In genomic region chr11:1508491-1508891, GRCh38 we compare ENCODE assay signal across 24 cellular contexts. TPM values are rescaled to one million over a fixed set of nuclear protein-coding genes. Genes with fewer than 3 reads are reported as not detected.
DNase-seq lines count a peak whose midpoint lies in the region; ATAC-seq and TF ChIP-seq lines count a peak whose summit lies in the region.
"Had no signal": no experiment of that assay in that cellular context is flagged by ENCODE, and none has a peak within 500 bp of the region (broad histone marks: within the 10 kb centered on the region; RNA-seq: fewer than 3 reads in every experiment).

No MANE protein-coding gene starts in this region.

- intact Hi-C loops in thyroid gland (cut with DNase I) = no loop called here

- H3K36me3 Mint-ChIP-seq in GM23338 (ENCODE audit: low read depth) (no peaks in the 10 kb centered on the region; the same call in 2 of the 3 replicates), chondrocyte (ENCODE audit: low read depth) (no peaks in the 10 kb centered on the region)

- H3K9me2 ChIP-seq in GM23338 (ENCODE audit: insufficient read depth) = no peaks in the 10 kb centered on the region

- no peak overlapping the region for H2BK120ac ChIP-seq in mesenchymal stem cell (ENCODE audit: low read depth, low read length)

- H2BK12ac ChIP-seq in mesenchymal stem cell (ENCODE audit: low read length in 2 of 2) = no peak overlapping the region

- H3K4me2 ChIP-seq in GM23338 (no peak overlapping the region), mesenchymal stem cell (ENCODE audit: low read length, poor library complexity, severe bottlenecking) (no peak overlapping the region)

- peaks cover 29% of the 10 kb centered on the region for H3K79me2 ChIP-seq in GM23338 (replicated peaks; ENCODE audit: insufficient read depth)

- H3K9me3 Mint-ChIP-seq in GM23338 = no peaks in the 10 kb centered on the region
- no peaks in the 10 kb centered on the region for H3K9me3 Mint-ChIP-seq in chondrocyte (ENCODE audit: low read depth)
- H3K9me3 Mint-ChIP-seq: activated CD8-positive, alpha-beta T cell treated with anti-CD3 and anti-CD28 coated beads for 36 hours; activated naive CD4-positive, alpha-beta T cell treated with anti-CD3 and anti-CD28 coated beads for 36 hours; memory B cell; neural crest cell; T-helper 2 cell treated with Interferon-gamma antibody and Interleukin-4, amounts not matched to agents 5 μg/mL and 100 μg/mL, for 36 hours had no signal

- no peak overlapping the region for H3K23ac ChIP-seq in mesenchymal stem cell (ENCODE audit: low read length in 2 of 2)

- peaks cover 5% of the 10 kb centered on the region; the same call in 1 of the 2 replicates for H3F3A ChIP-seq in GM23338 (replicated peaks; ENCODE audit: low read depth)

- H3K4me3 ChIP-seq in GM23338 (no peak overlapping the region), mesenchymal stem cell (ENCODE audit: insufficient read depth in 1 of 2, low read depth in 1 of 2, low read length in 2 of 2) (no peak overlapping the region), thyroid gland (replicated peaks in 1 of 3) (no peak overlapping the region)
- H3K4me3 ChIP-seq: body of pancreas, esophagus squamous epithelium, Peyer's patch, vagina had no signal

- no peak overlapping the region for H4K8ac ChIP-seq in mesenchymal stem cell (ENCODE audit: low read length)

- no peak overlapping the region for H3K4ac ChIP-seq in mesenchymal stem cell (ENCODE audit: low read depth in 1 of 2, low read length in 2 of 2)

- no peak for TF ChIP-seq POLR2A in thyroid gland (IDR thresholded peaks at IDR 0.05)

- H3K4me1 ChIP-seq in GM23338 (ENCODE audit: insufficient read depth) = peaks cover 12% of the 10 kb centered on the region
- peaks cover 9% of the 10 kb centered on the region for H3K4me1 ChIP-seq in mesenchymal stem cell (ENCODE audit: control insufficient read depth, insufficient read depth, low read depth, low read length)
- H3K4me1 ChIP-seq in thyroid gland = peaks cover 51 to 68% of the 10 kb centered on the region in 2 donors
- H3K4me1 ChIP-seq: BE2C had no signal

- no peak for DNase-seq in GM23338 (ENCODE audit: low spot score)
- peak; percentile 61 for DNase-seq in chondrocyte (ENCODE audit: low spot score)
- DNase-seq in mesenchymal stem cell = no peak
- no peak for DNase-seq in thyroid gland
- DNase-seq in NCI-H1694 treated with DMSO at 0.1 percent for 48 hours (lab: John Stamatoyannopoulos, UW) = no peak
- DNase-seq in GM10248 (ENCODE audit: extremely low spot score) = no peak
- DNase-seq: activated CD8-positive, alpha-beta T cell treated with anti-CD3 and anti-CD28 coated beads for 36 hours; activated naive CD4-positive, alpha-beta T cell treated with anti-CD3 and anti-CD28 coated beads for 36 hours; BE2C; body of pancreas; COR-L47; esophagus squamous epithelium; foreskin melanocyte; NCI-H1048; NCI-H446; NCI-H82; Peyer's patch; SIG-M5; stimulated activated naive CD4-positive, alpha-beta T cell had no signal

- H3K27me3 Mint-ChIP-seq in GM23338 (ENCODE audit: insufficient read depth, low read depth, poor library complexity) (peaks cover 21% of the 10 kb centered on the region), chondrocyte (ENCODE audit: low read depth) (no peaks in the 10 kb centered on the region)
- H3K27me3 Mint-ChIP-seq: activated CD8-positive, alpha-beta T cell treated with anti-CD3 and anti-CD28 coated beads for 36 hours; memory B cell had no signal

- no peak overlapping the region for H2AFZ ChIP-seq in GM23338
- H2AFZ ChIP-seq in mesenchymal stem cell (ENCODE audit: low read depth, low read length) = no peak overlapping the region

- H3K27ac ChIP-seq in GM23338 (ENCODE audit: low read depth) (0 out of 2 replicates have a peak overlapping the region, but pooled peaks have one; percentile 6), mesenchymal stem cell (ENCODE audit: low read length, poor library complexity, severe bottlenecking) (no peak overlapping the region), thyroid gland (peak overlapping the region; percentile 38 to 53 (median 39))
- H3K27ac ChIP-seq: body of pancreas, Peyer's patch, vagina had no signal

- H3K4me3 Mint-ChIP-seq in GM23338 = no peak overlapping the region
- H3K4me3 Mint-ChIP-seq in chondrocyte (ENCODE audit: unreplicated experiment) = no peak overlapping the region
- H3K4me3 Mint-ChIP-seq: activated CD8-positive, alpha-beta T cell treated with anti-CD3 and anti-CD28 coated beads for 36 hours; activated naive CD4-positive, alpha-beta T cell treated with anti-CD3 and anti-CD28 coated beads for 36 hours; memory B cell; neural crest cell; T-helper 2 cell treated with Interferon-gamma antibody and Interleukin-4, amounts not matched to agents 5 μg/mL and 100 μg/mL, for 36 hours had no signal

- CTCF ChIA-PET in GM10248 (lab: Yijun Ruan, JAX) = no interaction called here

- H2BK15ac ChIP-seq in mesenchymal stem cell (ENCODE audit: low read depth, poor library complexity, severe bottlenecking) = no peak overlapping the region

- TF ChIP-seq CTCF in GM23338 (conservative IDR thresholded peaks at IDR 0.05; ENCODE audit: low read depth in 2 of 2) (no peak), chondrocyte (IDR thresholded peaks at IDR 0.05) (no peak), thyroid gland (IDR thresholded peaks at IDR 0.05) (no peak), GM10248 (IDR thresholded peaks at IDR 0.05; ENCODE audit: control extremely low read depth, extremely low read depth, low read depth, missing control alignments) (no peak)

- H3K36me3 ChIP-seq in GM23338 (ENCODE audit: insufficient read depth) (no peaks in the 10 kb centered on the region), mesenchymal stem cell (ENCODE audit: control insufficient read depth in 1 of 2, insufficient read depth in 2 of 2, low read depth in 1 of 2, low read length in 2 of 2) (peaks cover 0 to 13% of the 10 kb centered on the region in 2 experiments), thyroid gland (no peaks in the 10 kb centered on the region)
- H3K36me3 ChIP-seq: BE2C, Peyer's patch, vagina had no signal

- peaks cover 48% of the 10 kb centered on the region for H3K79me1 ChIP-seq in mesenchymal stem cell (replicated peaks; ENCODE audit: low read length, poor library complexity, severe bottlenecking)

- no peaks in the 10 kb centered on the region for H3K9me3 ChIP-seq in mesenchymal stem cell (ENCODE audit: control insufficient read depth, low read length)
- H3K9me3 ChIP-seq in thyroid gland = no peaks in the 10 kb centered on the region
- H3K9me3 ChIP-seq: BE2C, body of pancreas, esophagus squamous epithelium, Peyer's patch, vagina had no signal

- H3K18ac ChIP-seq in mesenchymal stem cell (ENCODE audit: low read depth in 1 of 2, low read length in 2 of 2) = no peak overlapping the region

- no peak for ATAC-seq in GM23338
- no peak for ATAC-seq in HG02763 (IDR thresholded peaks at IDR 0.05; ENCODE audit: unreplicated experiment)
- ATAC-seq: activated CD8-positive, alpha-beta T cell treated with anti-CD3 and anti-CD28 coated beads for 36 hours; body of pancreas had no signal

- H4K91ac ChIP-seq in mesenchymal stem cell (ENCODE audit: low read length) = peak overlapping the region; percentile 22

- no peak overlapping the region for H2AK5ac ChIP-seq in mesenchymal stem cell (ENCODE audit: low read length, severe bottlenecking)

- WGBS in mesenchymal stem cell = 82% methylated on average over 15 of the region's 15 CpGs
- WGBS in thyroid gland, 2 donors = 79% methylated on average over 6 to 9 of the region's 15 CpGs

- POLR2A ChIA-PET in GM10248 (lab: Yijun Ruan, JAX) = no interaction called here

- peaks cover 35% of the 10 kb centered on the region for H3K4me1 Mint-ChIP-seq in GM23338
- H3K4me1 Mint-ChIP-seq in chondrocyte (ENCODE audit: low read depth) = peaks cover 38% of the 10 kb centered on the region

- no peak overlapping the region for H3K9ac ChIP-seq in mesenchymal stem cell (ENCODE audit: low read length)

- no peak overlapping the region for H3K27ac Mint-ChIP-seq in GM23338
- H3K27ac Mint-ChIP-seq in chondrocyte (ENCODE audit: unreplicated experiment) = no peak overlapping the region
- H3K27ac Mint-ChIP-seq: activated CD8-positive, alpha-beta T cell treated with anti-CD3 and anti-CD28 coated beads for 36 hours; activated naive CD4-positive, alpha-beta T cell treated with anti-CD3 and anti-CD28 coated beads for 36 hours; T-helper 2 cell treated with Interferon-gamma antibody and Interleukin-4, amounts not matched to agents 5 μg/mL and 100 μg/mL, for 36 hours had no signal

- no peak overlapping the region for H3K14ac ChIP-seq in mesenchymal stem cell (ENCODE audit: low read length in 2 of 2)

- no peak overlapping the region for H2BK5ac ChIP-seq in mesenchymal stem cell (ENCODE audit: low read depth, low read length, poor library complexity, severe bottlenecking)

- H4K20me1 ChIP-seq in GM23338 (replicated peaks; ENCODE audit: insufficient read depth) = no peaks in the 10 kb centered on the region; the same call in 1 of the 2 replicates

- H3K27me3 ChIP-seq in GM23338 (ENCODE audit: insufficient read depth) (no peaks in the 10 kb centered on the region), mesenchymal stem cell (ENCODE audit: control insufficient read depth in 1 of 2, insufficient read depth in 1 of 2, low read length in 2 of 2) (no peaks in the 10 kb centered on the region), thyroid gland (no peaks in the 10 kb centered on the region)
- H3K27me3 ChIP-seq: BE2C, body of pancreas, esophagus squamous epithelium, Peyer's patch, vagina had no signal

TF ChIP-seq in GM23338, 12 proteins besides CTCF, POLR2A, EP300 and RAD21 (continues in another document):
- TF ChIP-seq POLR2AphosphoS5 (IDR thresholded peaks at IDR 0.05; ENCODE audit: low read depth) = no peak
- TF ChIP-seq ETS1 (IDR thresholded peaks at IDR 0.05) = no peak
- TF ChIP-seq EZH2 (IDR thresholded peaks at IDR 0.05; ENCODE audit: low read depth, unreplicated experiment) = no peak
- no peak for TF ChIP-seq CREB1 (CRISPR knock-in tag; IDR thresholded peaks at IDR 0.05; ENCODE audit: low read depth)
- no peak for TF ChIP-seq ZNF331 (CRISPR knock-in tag; IDR thresholded peaks at IDR 0.05; ENCODE audit: low read depth)
- no peak for TF ChIP-seq ZNF114 (CRISPR knock-in tag; IDR thresholded peaks at IDR 0.05)

RNA-seq across cellular contexts. Expression of gene MOB2, which starts 21.9 kb away (rescaled TPM):
- total RNA-seq in GM23338 (2014; rRNA removed; shearing (Covaris generic)) = 19.7 and 24.9 TPM in 2 replicates
- polyA plus RNA-seq in GM23338 (2016; fragmentation: Nextera tagmentation; extraction: Ambion mirVana) = 7.7 and 10.1 TPM in 2 replicates
- total RNA-seq in chondrocyte (24.9 to 28.0 TPM (median 26.9 TPM) in 3 replicates), thyroid gland (10 to 100 TPM; 25.6 to 45.8 (median 30.1) TPM)
- polyA plus RNA-seq in mesenchymal stem cell (2013, experiment 1 of 2) = 10.6 TPM
- polyA plus RNA-seq in mesenchymal stem cell (2013, experiment 2 of 2) = 10.7 TPM
